Comparison of ENCODE assay signal across 4 cellular contexts in the genomic region with DNA sequence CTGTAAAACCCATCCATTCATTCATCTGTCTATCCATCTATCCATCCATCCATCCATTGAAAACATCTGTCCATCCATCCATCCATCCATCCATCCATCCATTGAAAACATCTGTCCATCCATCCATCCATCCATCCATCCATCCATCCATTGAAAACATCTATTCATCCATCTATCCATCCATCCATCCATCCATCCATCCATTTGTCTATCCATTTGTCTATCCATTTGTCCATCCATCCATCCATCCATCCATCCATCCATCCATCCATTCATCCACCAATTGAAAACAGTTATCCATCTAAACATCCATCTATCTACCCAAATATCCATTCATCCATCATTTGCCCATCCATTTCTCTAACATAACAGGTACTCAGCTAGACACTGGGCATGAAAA.
DNase-seq lines count a peak whose midpoint lies in the region; ATAC-seq, FAIRE-seq and TF ChIP-seq lines count a peak whose summit lies in the region.
"Not testable (repeated sequence)": the region's sequence is repeated elsewhere in the genome, so short reads cannot be mapped to it uniquely, and the experiment has no call there.

No MANE protein-coding gene starts in this region.

- H3K23ac ChIP-seq in IMR-90 (ENCODE audit: low read depth, low read length); H1 (ENCODE audit: insufficient read length): not testable (repeated sequence)

- H3K23me2 ChIP-seq in H1 (ENCODE audit: low read depth, low read length) = not testable (repeated sequence)

- not testable (repeated sequence) for FAIRE-seq in H1 (lab: Jason Lieb, UNC)
- peak; percentile 90 for FAIRE-seq in urothelium cell line (lab: Jason Lieb, UNC)

- not testable (repeated sequence) for TF ChIP-seq CTCF in HEK293 (tag by site-specific recombination; IDR thresholded peaks at IDR 0.05); IMR-90 (conservative IDR thresholded peaks at IDR 0.05; ENCODE audit: low read depth, low read length); H1 (IDR thresholded peaks at IDR 0.05; ENCODE audit: control extremely low read depth in 1 of 3, insufficient read depth in 1 of 3, low read depth in 1 of 3, low read length in 3 of 3)

- H2BK120ac ChIP-seq in IMR-90 (ENCODE audit: low read depth, low read length); H1 (replicated peaks; ENCODE audit: low read depth, low read length): not testable (repeated sequence)

- H3K79me1 ChIP-seq in IMR-90 (ENCODE audit: low read depth in 1 of 2, low read length in 2 of 2); H1 (ENCODE audit: low read depth, low read length): not testable (repeated sequence)

- not testable (repeated sequence) for H4K20me1 ChIP-seq in IMR-90 (ENCODE audit: insufficient read depth, low read length); H1 (replicated peaks in 1 of 2; ENCODE audit: control insufficient read depth in 1 of 2, insufficient read depth in 2 of 2, low read length in 2 of 2)

- not testable (repeated sequence) for H3K79me2 ChIP-seq in H1 (ENCODE audit: control insufficient read depth in 1 of 2, insufficient read depth in 2 of 2, low read length in 2 of 2)

- in situ Hi-C loops in IMR-90 (cut with MboI; ENCODE audit: low sequenced_read_pairs) = not testable (repeated sequence)

- not testable (repeated sequence) for TF ChIP-seq EP300 in H1 (IDR thresholded peaks at IDR 0.05; ENCODE audit: borderline replicate concordance in 1 of 2, low read depth in 2 of 2, low read length in 2 of 2)

- CTCF ChIA-PET in HEK293 (lab: Yijun Ruan, JAX); IMR-90 (lab: Yijun Ruan, JAX); H1 (lab: Charles Lee; ENCODE audit: partially characterized antibody): not testable (repeated sequence)

- POLR2A ChIA-PET in HEK293 (lab: Yijun Ruan, JAX); IMR-90 (lab: Charles Lee; ENCODE audit: unreplicated experiment): not testable (repeated sequence)
- POLR2A ChIA-PET in H1 (lab: Charles Lee; ENCODE audit: partially characterized antibody) = interaction anchor here (0.7 kb wide), 1 partner anchor 1111 kb away, joined by 3 read pairs; no protein-coding TSS in a partner anchor

- not testable (repeated sequence) for H3K56ac ChIP-seq in IMR-90 (ENCODE audit: extremely low read depth, insufficient read depth, low read length)
- H3K56ac ChIP-seq in H1 (replicated peaks; ENCODE audit: insufficient read length, low read depth, low read length) = peak overlapping the region; percentile 99

- H2BK5ac ChIP-seq in IMR-90 (ENCODE audit: low read depth, low read length, poor library complexity, severe bottlenecking) = peak overlapping the region; percentile 58
- H2BK5ac ChIP-seq in H1 (ENCODE audit: low read depth, low read length) = not testable (repeated sequence)

- not testable (repeated sequence) for H3K14ac ChIP-seq in IMR-90 (replicated peaks; ENCODE audit: low read depth, low read length); H1 (ENCODE audit: insufficient read length)

- H2BK15ac ChIP-seq in IMR-90 (ENCODE audit: low read depth, low read length); H1 (ENCODE audit: low read length): not testable (repeated sequence)

- intact Hi-C loops in IMR-90 (cut with micrococcal nuclease) = not testable (repeated sequence)

- not testable (repeated sequence) for H3K27me3 ChIP-seq in IMR-90 (ENCODE audit: control insufficient read depth, insufficient read depth, low read length); H1 (replicated peaks in 1 of 4; ENCODE audit: control insufficient read depth in 3 of 4, extremely low read depth in 1 of 4, insufficient read depth in 3 of 4, low read length in 3 of 4)

- H2AFZ ChIP-seq in IMR-90 (replicated peaks; ENCODE audit: low read length, poor library complexity); H1 (ENCODE audit: low read length): not testable (repeated sequence)

- not testable (repeated sequence) for H3K18ac ChIP-seq in IMR-90 (ENCODE audit: low read depth, low read length); H1 (ENCODE audit: extremely low read depth, low read length)

- not testable (repeated sequence) for H3K9ac ChIP-seq in IMR-90 (ENCODE audit: low read depth, low read length); H1 (replicated peaks in 1 of 4; ENCODE audit: extremely low read depth in 1 of 4, low read depth in 3 of 4, low read length in 3 of 4)

- dilution Hi-C loops in IMR-90 (cut with HindIII; ENCODE audit: low sequenced_read_pairs, unreplicated experiment) = not testable (repeated sequence)

- H2BK12ac ChIP-seq in H1 (ENCODE audit: low read depth, low read length) = not testable (repeated sequence)

- ATAC-seq in IMR-90 (ENCODE audit: low read depth) = not testable (repeated sequence)

- not testable (repeated sequence) for H4K8ac ChIP-seq in IMR-90 (ENCODE audit: low read depth in 2 of 2, low read length in 2 of 2); H1 (ENCODE audit: extremely low read depth, insufficient read depth, low read length)

- H2BK20ac ChIP-seq in IMR-90 (ENCODE audit: low read depth, low read length); H1 (ENCODE audit: low read length): not testable (repeated sequence)

- not testable (repeated sequence) for BruUV-seq in IMR-90 (replicated peaks; lab: Mats Ljungman, UMichigan)

- DNase-seq in IMR-90; H1 (ENCODE audit: low read depth in 1 of 2, low spot score in 2 of 2); urothelium cell line (ENCODE audit: low spot score): not testable (repeated sequence)

- H3K36me3 ChIP-seq in HEK293 (ENCODE audit: control insufficient read depth in 2 of 2, insufficient read depth in 1 of 2, low read length in 2 of 2); IMR-90 (ENCODE audit: control insufficient read depth, insufficient read depth, low read length); H1 (ENCODE audit: control insufficient read depth in 2 of 4, insufficient read depth in 4 of 4, low read length in 3 of 4): not testable (repeated sequence)

- not testable (repeated sequence) for H3K9me3 ChIP-seq in HEK293 (ENCODE audit: control insufficient read depth, insufficient read depth, low read depth, low read length); IMR-90 (ENCODE audit: control insufficient read depth, insufficient read depth, low read length); H1 (ENCODE audit: insufficient read depth in 2 of 2, low read depth in 1 of 2, low read length in 1 of 2)

- not testable (repeated sequence) for TF ChIP-seq RAD21 in IMR-90 (IDR thresholded peaks at IDR 0.05; ENCODE audit: low read length); H1 (IDR thresholded peaks at IDR 0.05 in 1 of 2, conservative IDR thresholded peaks at IDR 0.05 in 1 of 2; ENCODE audit: low read depth in 2 of 2, low read length in 2 of 2)

- not testable (repeated sequence) for H3K9me1 ChIP-seq in IMR-90 (ENCODE audit: insufficient read depth, low read length)

- H2AK9ac ChIP-seq in IMR-90 (replicated peaks; ENCODE audit: low read depth, low read length, poor library complexity) = not testable (repeated sequence)

- H3K4me2 ChIP-seq in IMR-90 (ENCODE audit: low read depth, low read length); H1 (ENCODE audit: insufficient read depth in 1 of 2, low read depth in 2 of 2, low read length in 2 of 2): not testable (repeated sequence)

- not testable (repeated sequence) for TF ChIP-seq POLR2A in IMR-90 (IDR thresholded peaks at IDR 0.05; ENCODE audit: low read depth, low read length); H1 (IDR thresholded peaks at IDR 0.05; ENCODE audit: control extremely low read depth in 1 of 2, low read depth in 2 of 2, low read length in 2 of 2)

- H3K4ac ChIP-seq in IMR-90 (ENCODE audit: low read depth, low read length); H1 (replicated peaks; ENCODE audit: insufficient read length, low read depth, low read length): not testable (repeated sequence)

- not testable (repeated sequence) for H4K91ac ChIP-seq in IMR-90 (ENCODE audit: insufficient read depth, low read depth, low read length); H1 (replicated peaks; ENCODE audit: insufficient read length, low read length)

- H3K4me1 ChIP-seq in HEK293 (ENCODE audit: control insufficient read depth, insufficient read depth, low read length); IMR-90 (ENCODE audit: control insufficient read depth, insufficient read depth, low read length); H1 (replicated peaks in 1 of 4; ENCODE audit: control insufficient read depth in 3 of 4, insufficient read depth in 4 of 4, low read length in 3 of 4): not testable (repeated sequence)

- not testable (repeated sequence) for H4K5ac ChIP-seq in IMR-90 (ENCODE audit: low read depth, low read length); H1 (ENCODE audit: insufficient read length, low read depth, low read length)

- not testable (repeated sequence) for H3K27ac ChIP-seq in HEK293 (ENCODE audit: extremely low read depth, low read depth, low read length); IMR-90 (ENCODE audit: insufficient read depth, low read length); H1 (ENCODE audit: low read depth, low read length)

- not testable (repeated sequence) for H2AK5ac ChIP-seq in IMR-90 (ENCODE audit: low read depth, low read length); H1 (ENCODE audit: low read depth, low read length)

- H3K4me3 ChIP-seq in HEK293 (ENCODE audit: low read depth, low read length); IMR-90 (ENCODE audit: insufficient read depth, low read depth, low read length); H1 (ENCODE audit: extremely low read depth in 1 of 4, insufficient read depth in 2 of 4, low read depth in 3 of 4, low read length in 4 of 4): not testable (repeated sequence)

TF ChIP-seq in HEK293, 187 proteins besides CTCF, POLR2A, EP300 and RAD21:
- peak; percentile 96 for TF ChIP-seq ZNF366 (tag by site-specific recombination; conservative IDR thresholded peaks at IDR 0.05)
- peak; percentile 32; the same call in 1 of the 2 replicates for TF ChIP-seq ZBTB17 (tag by site-specific recombination; IDR thresholded peaks at IDR 0.05)
